1 cellular context compared by ENCODE assay signal in genomic region chr17:58447039-58447975, GRCh38.
TF ChIP-seq lines count a peak whose summit lies in the region.

No MANE protein-coding gene starts in this region.

TF ChIP-seq in HEK293, 187 proteins besides CTCF, POLR2A, EP300 and RAD21 (continued from another document):
- TF ChIP-seq INSM2 (tag by site-specific recombination; IDR thresholded peaks at IDR 0.05) (no peak), ZNF391 (tag by site-specific recombination; IDR thresholded peaks at IDR 0.05; ENCODE audit: borderline replicate concordance, low read depth) (peak; percentile 57; the same call in 1 of the 2 replicates), ZNF660 (tag by site-specific recombination; IDR thresholded peaks at IDR 0.05) (peak; percentile 49; the same call in 1 of the 2 replicates), SCRT1 (tag by site-specific recombination; IDR thresholded peaks at IDR 0.05; ENCODE audit: borderline replicate concordance) (peak; percentile 95), PRDM6 (tag by site-specific recombination; IDR thresholded peaks at IDR 0.05) (no peak), SCRT2 (tag by site-specific recombination; IDR thresholded peaks at IDR 0.05) (peak; percentile 98), ZBTB26 (tag by site-specific recombination; optimal IDR thresholded peaks at IDR 0.05) (peak; percentile 14), SP7 (tag by site-specific recombination; IDR thresholded peaks at IDR 0.05) (peak; percentile 18; the same call in 1 of the 2 replicates), ZBTB11 (tag by site-specific recombination; conservative IDR thresholded peaks at IDR 0.05; ENCODE audit: low read depth) (no peak), ZNF837 (tag by site-specific recombination; IDR thresholded peaks at IDR 0.05) (no peak), KLF16 (tag by site-specific recombination; IDR thresholded peaks at IDR 0.05) (no peak)
- TF ChIP-seq, protein P1, sequence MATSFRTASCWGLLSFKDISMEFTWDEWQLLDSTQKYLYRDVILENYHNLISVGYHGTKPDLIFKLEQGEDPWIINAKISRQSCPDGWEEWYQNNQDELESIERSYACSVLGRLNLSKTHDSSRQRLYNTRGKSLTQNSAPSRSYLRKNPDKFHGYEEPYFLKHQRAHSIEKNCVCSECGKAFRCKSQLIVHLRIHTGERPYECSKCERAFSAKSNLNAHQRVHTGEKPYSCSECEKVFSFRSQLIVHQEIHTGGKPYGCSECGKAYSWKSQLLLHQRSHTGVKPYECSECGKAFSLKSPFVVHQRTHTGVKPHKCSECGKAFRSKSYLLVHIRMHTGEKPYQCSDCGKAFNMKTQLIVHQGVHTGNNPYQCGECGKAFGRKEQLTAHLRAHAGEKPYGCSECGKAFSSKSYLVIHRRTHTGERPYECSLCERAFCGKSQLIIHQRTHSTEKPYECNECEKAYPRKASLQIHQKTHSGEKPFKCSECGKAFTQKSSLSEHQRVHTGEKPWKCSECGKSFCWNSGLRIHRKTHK (tag by site-specific recombination; IDR thresholded peaks at IDR 0.05): no peak
